30 cellular contexts compared by ENCODE assay signal in genomic region chr11:125280646-125281045, GRCh38.
"Had no signal": no experiment of that assay in that cellular context is flagged by ENCODE, and none has a peak within 500 bp of the region (broad histone marks: within the 10 kb centered on the region; RNA-seq: fewer than 3 reads in every experiment).

No MANE protein-coding gene starts in this region.

- H3K9me3 ChIP-seq: adrenal gland, body of pancreas, colonic mucosa had no signal

- H3K36me3 Mint-ChIP-seq: activated naive CD4-positive, alpha-beta T cell treated with anti-CD3 and anti-CD28 coated beads, Interleukin-2, amount 50 U/mL, for 24 hours; activated naive CD8-positive, alpha-beta T cell treated with anti-CD3 and anti-CD28 coated beads for 36 hours had no signal

- H3K4me1 ChIP-seq: colonic mucosa had no signal

- H3K27ac ChIP-seq: adrenal gland, body of pancreas, cardiac muscle cell, colonic mucosa had no signal

- ATAC-seq: activated CD4-positive, CD25-positive, alpha-beta regulatory T cell treated with anti-CD3 and anti-CD28 coated beads, Interleukin-2, amount 50 U/mL, for 24 hours; activated CD8-positive, alpha-beta T cell treated with anti-CD3 and anti-CD28 coated beads for 36 hours; activated naive CD8-positive, alpha-beta T cell treated with anti-CD3 and anti-CD28 coated beads, Interleukin-2, amount 50 U/mL, for 24 hours; body of pancreas; esophagus mucosa had no signal

- H3K9me3 Mint-ChIP-seq: activated B cell treated with CpG ODN at 0.5 μM for 24 hours; activated CD8-positive, alpha-beta T cell treated with anti-CD3 and anti-CD28 coated beads for 36 hours; activated naive CD4-positive, alpha-beta T cell treated with anti-CD3 and anti-CD28 coated beads for 36 hours; activated naive CD4-positive, alpha-beta T cell treated with anti-CD3 and anti-CD28 coated beads, Interleukin-2, amount 50 U/mL, for 24 hours; activated naive CD8-positive, alpha-beta T cell treated with anti-CD3 and anti-CD28 coated beads for 36 hours; activated naive CD8-positive, alpha-beta T cell treated with anti-CD3 and anti-CD28 coated beads, Interleukin-2, amount 50 U/mL, for 24 hours; activated T-helper 1 cell treated with anti-CD3 and anti-CD28 coated beads, Interleukin-12 subunit alpha, Interleukin-12 subunit beta, Interleukin-2, Interleukin-4 antibody, amounts not matched to agents 30 ng/mL and 10 ng/mL and 1 ng/mL, durations not matched to agents 14 hours and 24 hours and 36 hours; activated T-helper 2 cell treated with anti-CD3 and anti-CD28 coated beads, Interferon-gamma antibody, Interleukin-2, Interleukin-4, amounts not matched to agents 10 μg/mL and 5 μg/mL and 100 μg/mL, durations not matched to agents 14 hours and 24 hours and 36 hours; endodermal cell had no signal

- H3K27ac Mint-ChIP-seq: activated B cell treated with CpG ODN at 0.5 μM for 24 hours; activated CD8-positive, alpha-beta T cell treated with anti-CD3 and anti-CD28 coated beads for 36 hours; activated naive CD4-positive, alpha-beta T cell treated with anti-CD3 and anti-CD28 coated beads for 36 hours; activated naive CD4-positive, alpha-beta T cell treated with anti-CD3 and anti-CD28 coated beads, Interleukin-2, amount 50 U/mL, for 24 hours; activated naive CD8-positive, alpha-beta T cell treated with anti-CD3 and anti-CD28 coated beads for 36 hours; activated naive CD8-positive, alpha-beta T cell treated with anti-CD3 and anti-CD28 coated beads, Interleukin-2, amount 50 U/mL, for 24 hours; activated T-helper 1 cell treated with anti-CD3 and anti-CD28 coated beads, Interleukin-12 subunit alpha, Interleukin-12 subunit beta, Interleukin-2, Interleukin-4 antibody, amounts not matched to agents 30 ng/mL and 10 ng/mL and 1 ng/mL, durations not matched to agents 14 hours and 24 hours and 36 hours; activated T-helper 2 cell treated with anti-CD3 and anti-CD28 coated beads, Interferon-gamma antibody, Interleukin-2, Interleukin-4, amounts not matched to agents 10 μg/mL and 5 μg/mL and 100 μg/mL, durations not matched to agents 14 hours and 24 hours and 36 hours; endodermal cell had no signal

- H3K4me1 Mint-ChIP-seq: activated B cell treated with CpG ODN at 0.5 μM for 24 hours; activated naive CD4-positive, alpha-beta T cell treated with anti-CD3 and anti-CD28 coated beads, Interleukin-2, amount 50 U/mL, for 24 hours; activated naive CD8-positive, alpha-beta T cell treated with anti-CD3 and anti-CD28 coated beads for 36 hours; activated naive CD8-positive, alpha-beta T cell treated with anti-CD3 and anti-CD28 coated beads, Interleukin-2, amount 50 U/mL, for 24 hours had no signal

- H3K4me3 Mint-ChIP-seq: activated B cell treated with CpG ODN at 0.5 μM for 24 hours; activated CD8-positive, alpha-beta T cell treated with anti-CD3 and anti-CD28 coated beads for 36 hours; activated naive CD4-positive, alpha-beta T cell treated with anti-CD3 and anti-CD28 coated beads for 36 hours; activated naive CD4-positive, alpha-beta T cell treated with anti-CD3 and anti-CD28 coated beads, Interleukin-2, amount 50 U/mL, for 24 hours; activated naive CD8-positive, alpha-beta T cell treated with anti-CD3 and anti-CD28 coated beads for 36 hours; activated naive CD8-positive, alpha-beta T cell treated with anti-CD3 and anti-CD28 coated beads, Interleukin-2, amount 50 U/mL, for 24 hours; activated T-helper 1 cell treated with anti-CD3 and anti-CD28 coated beads, Interleukin-12 subunit alpha, Interleukin-12 subunit beta, Interleukin-2, Interleukin-4 antibody, amounts not matched to agents 30 ng/mL and 10 ng/mL and 1 ng/mL, durations not matched to agents 14 hours and 24 hours and 36 hours; endodermal cell had no signal

- H3K4me3 ChIP-seq: adrenal gland, body of pancreas, cardiac muscle cell, colonic mucosa had no signal

- H3K36me3 ChIP-seq: adrenal gland, cardiac muscle cell, colonic mucosa had no signal

- H3K27me3 ChIP-seq: adrenal gland, body of pancreas, cardiac muscle cell, colonic mucosa had no signal

- DNase-seq: activated B cell treated with CpG ODN at 0.5 μM for 24 hours; activated CD4-positive, alpha-beta T cell treated with anti-CD3 and anti-CD28 coated beads for 48 hours; activated CD4-positive, alpha-beta T cell treated with anti-CD3 and anti-CD28 coated beads, Interleukin-2, amount 50 U/mL, for 1 hour; activated CD4-positive, alpha-beta T cell treated with anti-CD3 and anti-CD28 coated beads, Interleukin-2, amount 50 U/mL, for 48 hours; activated CD8-positive, alpha-beta memory T cell treated with anti-CD3 and anti-CD28 coated beads for 24 hours; activated CD8-positive, alpha-beta T cell treated with anti-CD3 and anti-CD28 coated beads for 36 hours; activated effector memory CD4-positive, alpha-beta T cell treated with anti-CD3 and anti-CD28 coated beads, Interleukin-2, amount 50 U/mL, for 16 hours; activated naive CD4-positive, alpha-beta T cell treated with anti-CD3 and anti-CD28 coated beads for 36 hours; activated naive CD8-positive, alpha-beta T cell treated with anti-CD3 and anti-CD28 coated beads for 36 hours; activated naive CD8-positive, alpha-beta T cell treated with anti-CD3 and anti-CD28 coated beads, Interleukin-2, amount 50 U/mL, for 24 hours; activated T-cell treated with anti-CD3 and anti-CD28 coated beads, Interleukin-2, amount 50 U/mL, for 1 hour; activated T-cell treated with anti-CD3 and anti-CD28 coated beads, Interleukin-2, amount 50 U/mL, for 48 hours; adrenal gland; amygdala; aorta; body of pancreas; central memory CD4-positive, alpha-beta T cell; cerebellar nuclear complex; colonic mucosa; effector memory CD4-positive, alpha-beta T cell; endodermal cell; foreskin fibroblast; head of caudate nucleus; T-helper 2 cell had no signal
